14 cellular contexts compared by ENCODE assay signal in the genomic region with DNA sequence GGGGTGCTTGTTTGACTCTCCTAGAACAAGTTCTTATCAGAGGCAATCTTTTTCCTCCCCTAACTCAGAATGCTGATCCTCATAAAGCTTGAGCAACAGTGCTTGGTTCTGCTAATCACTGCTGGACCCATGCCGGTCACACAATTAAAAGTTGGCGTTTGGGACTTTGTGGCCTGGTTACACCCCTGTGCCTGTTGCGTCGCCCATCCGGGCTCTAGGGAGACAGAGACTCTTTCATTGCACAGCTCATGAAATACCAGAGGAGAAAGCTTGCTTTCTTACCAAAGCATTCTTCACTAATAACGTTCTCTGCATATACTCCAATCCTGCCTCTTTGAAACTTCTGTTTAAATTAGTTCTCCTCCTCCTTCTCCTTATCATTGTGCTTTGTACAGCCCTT.
A peak's percentile ranks its signal among the peaks of the same experiment; 100 is the strongest.
DNase-seq lines count a peak whose midpoint lies in the region; ATAC-seq and TF ChIP-seq lines count a peak whose summit lies in the region.
"Had no signal": no experiment of that assay in that cellular context is flagged by ENCODE, and none has a peak within 500 bp of the region (broad histone marks: within the 10 kb centered on the region; RNA-seq: fewer than 3 reads in every experiment).

No MANE protein-coding gene starts in this region.

- POLR2A ChIA-PET in CD8-positive, alpha-beta memory T cell (lab: Charles Lee): no interaction called here

- no peaks in the 10 kb centered on the region for H3K9me3 ChIP-seq in CD4-positive, CD25-positive, alpha-beta regulatory T cell (ENCODE audit: control insufficient read depth in 2 of 2, low read length in 2 of 2)
- H3K9me3 ChIP-seq in osteoblast (ENCODE audit: low read depth, low read length): no peaks in the 10 kb centered on the region
- no peaks in the 10 kb centered on the region for H3K9me3 ChIP-seq in CD8-positive, alpha-beta memory T cell (ENCODE audit: low read length)
- H3K9me3 ChIP-seq: pancreas, testis had no signal

- H3K36me3 Mint-ChIP-seq in CD4-positive, CD25-positive, alpha-beta regulatory T cell: peaks cover 9% of the 10 kb centered on the region
- peaks cover 0 to 30% (median 18%) of the 10 kb centered on the region in 3 donors for H3K36me3 Mint-ChIP-seq in CD8-positive, alpha-beta memory T cell

- peaks cover 15 to 21% (median 19%) of the 10 kb centered on the region in 4 donors for H3K4me1 Mint-ChIP-seq in CD4-positive, CD25-positive, alpha-beta regulatory T cell
- H3K4me1 Mint-ChIP-seq in CD8-positive, alpha-beta memory T cell: peaks cover 32 to 44% (median 38%) of the 10 kb centered on the region in 3 donors

- no peaks in the 10 kb centered on the region for H3K79me2 ChIP-seq in osteoblast (ENCODE audit: insufficient read depth, low read length)

- no peaks in the 10 kb centered on the region for H3K27me3 Mint-ChIP-seq in CD4-positive, CD25-positive, alpha-beta regulatory T cell
- no peaks in the 10 kb centered on the region for H3K27me3 Mint-ChIP-seq in CD8-positive, alpha-beta memory T cell
- H3K27me3 Mint-ChIP-seq: memory B cell had no signal

- CTCF ChIA-PET in CD8-positive, alpha-beta memory T cell (lab: Charles Lee): no interaction called here

- H3K27me3 ChIP-seq in CD4-positive, CD25-positive, alpha-beta regulatory T cell (ENCODE audit: control insufficient read depth, insufficient read depth, low read length): no peaks in the 10 kb centered on the region
- no peaks in the 10 kb centered on the region for H3K27me3 ChIP-seq in osteoblast (ENCODE audit: insufficient read depth, low read length)
- H3K27me3 ChIP-seq in CD8-positive, alpha-beta memory T cell (ENCODE audit: insufficient read depth, low read length, poor library complexity, severe bottlenecking): no peaks in the 10 kb centered on the region
- H3K27me3 ChIP-seq: pancreas, testis had no signal

- no peaks in the 10 kb centered on the region for H4K20me1 ChIP-seq in osteoblast (ENCODE audit: insufficient read depth, low read length)

- no peak overlapping the region for H3K4me3 Mint-ChIP-seq in CD4-positive, CD25-positive, alpha-beta regulatory T cell
- H3K4me3 Mint-ChIP-seq in CD8-positive, alpha-beta memory T cell: no peak overlapping the region
- H3K4me3 Mint-ChIP-seq: memory B cell had no signal

- DNase-seq in CD4-positive, CD25-positive, alpha-beta regulatory T cell: no peak
- peak; percentile 21 for DNase-seq in RPMI7951 (ENCODE audit: low read depth)
- DNase-seq in Right ventricle myocardium superior: peak; percentile 48
- no peak for DNase-seq in osteoblast (ENCODE audit: insufficient read length, low spot score, missing footprints)
- no peak for DNase-seq in CD8-positive, alpha-beta memory T cell
- no peak for DNase-seq in NCI-H2196 treated with DMSO at 0.1 percent for 48 hours (lab: John Stamatoyannopoulos, UW; ENCODE audit: unreplicated experiment)
- no peak for DNase-seq in amniotic stem cell (lab: John Stamatoyannopoulos, UW)
- DNase-seq: NCI-H1436 treated with DMSO at 0.1 percent for 48 hours, NCI-H446, pancreas, testis had no signal

- H3K4me2 ChIP-seq in osteoblast (ENCODE audit: insufficient read depth, low read length): no peak overlapping the region

- H3K4me3 ChIP-seq in CD4-positive, CD25-positive, alpha-beta regulatory T cell (ENCODE audit: low read depth, low read length): no peak overlapping the region
- no peak overlapping the region for H3K4me3 ChIP-seq in osteoblast (ENCODE audit: insufficient read depth, low read length)
- H3K4me3 ChIP-seq in CD8-positive, alpha-beta memory T cell (ENCODE audit: low read length): no peak overlapping the region
- H3K4me3 ChIP-seq: pancreas, testis had no signal

- no peaks in the 10 kb centered on the region for H3K36me3 ChIP-seq in CD4-positive, CD25-positive, alpha-beta regulatory T cell (ENCODE audit: control insufficient read depth, insufficient read depth, low read length)
- H3K36me3 ChIP-seq in osteoblast (ENCODE audit: insufficient read depth, low read length): no peaks in the 10 kb centered on the region
- H3K36me3 ChIP-seq in CD8-positive, alpha-beta memory T cell (ENCODE audit: insufficient read depth, low read length): no peaks in the 10 kb centered on the region
- H3K36me3 ChIP-seq: pancreas had no signal

- no peaks in the 10 kb centered on the region for H3K9me3 Mint-ChIP-seq in CD4-positive, CD25-positive, alpha-beta regulatory T cell
- H3K9me3 Mint-ChIP-seq in CD8-positive, alpha-beta memory T cell: no peaks in the 10 kb centered on the region
- H3K9me3 Mint-ChIP-seq: memory B cell had no signal

- H2AFZ ChIP-seq in osteoblast (ENCODE audit: low read length): peak overlapping the region; percentile 71

- intact Hi-C loops in Right ventricle myocardium superior (cut with DNase I): loop anchor here (5.0 kb wide), 1 partner anchor 95 kb away; no protein-coding TSS in a partner anchor

- peak overlapping the region; percentile 25 to 89 (median 58) for H3K27ac Mint-ChIP-seq in CD4-positive, CD25-positive, alpha-beta regulatory T cell
- H3K27ac Mint-ChIP-seq in CD8-positive, alpha-beta memory T cell: peak overlapping the region in 4 of 8 donors; percentile 51 to 90 (median 63)
- H3K27ac Mint-ChIP-seq: memory B cell had no signal

- H3K27ac ChIP-seq in CD4-positive, CD25-positive, alpha-beta regulatory T cell (ENCODE audit: insufficient read depth, low read length, poor library complexity, severe bottlenecking): no peak overlapping the region
- peak overlapping the region; percentile 26 for H3K27ac ChIP-seq in osteoblast (ENCODE audit: low read depth, low read length)
- H3K27ac ChIP-seq in CD8-positive, alpha-beta memory T cell (ENCODE audit: low read depth, low read length): no peak overlapping the region
- H3K27ac ChIP-seq: C4-2B, pancreas, testis had no signal

- no peak for TF ChIP-seq CTCF in osteoblast (IDR thresholded peaks at IDR 0.05; ENCODE audit: extremely low read depth, low read depth, low read length)

- ATAC-seq in CD4-positive, CD25-positive, alpha-beta regulatory T cell (ENCODE audit: low read depth in 2 of 2): no peak
- ATAC-seq in Right ventricle myocardium superior (ENCODE audit: poor library complexity): peak; percentile 68
- ATAC-seq: HCT116, pancreas had no signal

- peaks cover 10% of the 10 kb centered on the region for H3K4me1 ChIP-seq in CD4-positive, CD25-positive, alpha-beta regulatory T cell (ENCODE audit: control insufficient read depth, insufficient read depth, low read length, poor library complexity, severe bottlenecking)
- peaks cover 17% of the 10 kb centered on the region for H3K4me1 ChIP-seq in osteoblast (ENCODE audit: insufficient read depth, low read length)
- no peaks in the 10 kb centered on the region for H3K4me1 ChIP-seq in CD8-positive, alpha-beta memory T cell (ENCODE audit: insufficient read depth, low read length)
- H3K4me1 ChIP-seq: testis had no signal

Comparison
In these comparisons a context has a peak if more than half of its experiments do, and no peak if none do; other contexts are left out.
1. DNase-seq: peak in RPMI7951 (single experiment) and Right ventricle myocardium superior (single experiment); none in CD4-positive, CD25-positive, alpha-beta regulatory T cell (0 of 3), osteoblast (single experiment), CD8-positive, alpha-beta memory T cell (0 of 5), NCI-H2196 treated with DMSO at 0.1 percent for 48 hours (single experiment) and amniotic stem cell (single experiment).